11 cellular contexts compared by ENCODE assay signal in genomic region chr1:175599212-175599681, GRCh38.
DNase-seq lines count a peak whose midpoint lies in the region; ATAC-seq and TF ChIP-seq lines count a peak whose summit lies in the region.
"Had no signal": no experiment of that assay in that cellular context is flagged by ENCODE, and none has a peak within 500 bp of the region (broad histone marks: within the 10 kb centered on the region; RNA-seq: fewer than 3 reads in every experiment).

No MANE protein-coding gene starts in this region.

- H3K4me3 Mint-ChIP-seq in glutamatergic neuron (ENCODE audit: unreplicated experiment) (peak overlapping the region; percentile 85), progenitor cell of endocrine pancreas (ENCODE audit: low read depth) (peak overlapping the region; percentile 63), HFFc6 (no peak overlapping the region)
- H3K4me3 Mint-ChIP-seq: activated naive CD4-positive, alpha-beta T cell treated with anti-CD3 and anti-CD28 coated beads, Interleukin-2, amount 50 U/mL, for 24 hours had no signal

- H3K27ac Mint-ChIP-seq in glutamatergic neuron (ENCODE audit: unreplicated experiment) (peak overlapping the region; percentile 24), progenitor cell of endocrine pancreas (no peak overlapping the region), HFFc6 (no peak overlapping the region)
- H3K27ac Mint-ChIP-seq: activated naive CD4-positive, alpha-beta T cell treated with anti-CD3 and anti-CD28 coated beads, Interleukin-2, amount 50 U/mL, for 24 hours had no signal

- H3K36me3 Mint-ChIP-seq in glutamatergic neuron (ENCODE audit: unreplicated experiment) = no peaks in the 10 kb centered on the region
- H3K36me3 Mint-ChIP-seq in progenitor cell of endocrine pancreas (ENCODE audit: insufficient read depth) = no peaks in the 10 kb centered on the region
- H3K36me3 Mint-ChIP-seq in HFFc6 (ENCODE audit: low read depth) = no peaks in the 10 kb centered on the region
- H3K36me3 Mint-ChIP-seq: activated naive CD4-positive, alpha-beta T cell treated with anti-CD3 and anti-CD28 coated beads, Interleukin-2, amount 50 U/mL, for 24 hours had no signal

- TF ChIP-seq CTCF in glutamatergic neuron (IDR thresholded peaks at IDR 0.05; ENCODE audit: partially characterized antibody, unreplicated experiment) = no peak
- no peak for TF ChIP-seq CTCF in progenitor cell of endocrine pancreas (IDR thresholded peaks at IDR 0.05; ENCODE audit: unreplicated experiment)
- no peak for TF ChIP-seq CTCF in HFFc6 (IDR thresholded peaks at IDR 0.05)

- H3K4me1 Mint-ChIP-seq in glutamatergic neuron (ENCODE audit: low read depth, unreplicated experiment) = peaks cover 7% of the 10 kb centered on the region
- peaks cover 2% of the 10 kb centered on the region for H3K4me1 Mint-ChIP-seq in progenitor cell of endocrine pancreas (ENCODE audit: low read depth)
- no peaks in the 10 kb centered on the region for H3K4me1 Mint-ChIP-seq in HFFc6 (ENCODE audit: low read depth)
- H3K4me1 Mint-ChIP-seq: activated naive CD4-positive, alpha-beta T cell treated with anti-CD3 and anti-CD28 coated beads, Interleukin-2, amount 50 U/mL, for 24 hours had no signal

- peak; percentile 26 for ATAC-seq in GM19035 (IDR thresholded peaks at IDR 0.05; ENCODE audit: unreplicated experiment)
- ATAC-seq in HG03342 (IDR thresholded peaks at IDR 0.05; ENCODE audit: unreplicated experiment) = peak; percentile 40

- DNase-seq in glutamatergic neuron = peak; percentile 70
- peak; percentile 14 for DNase-seq in progenitor cell of endocrine pancreas (ENCODE audit: low spot score, unreplicated experiment)
- no peak for DNase-seq in RPMI8226
- no peak for DNase-seq in HFFc6
- no peak for DNase-seq in HK-2 (ENCODE audit: unreplicated experiment)
- DNase-seq in H4 (ENCODE audit: low spot score) = no peak
- DNase-seq: NCI-H1105 treated with DMSO at 0.1 percent for 48 hours, PC-9 had no signal

- H3K9me3 Mint-ChIP-seq in glutamatergic neuron (ENCODE audit: unreplicated experiment) (no peaks in the 10 kb centered on the region), progenitor cell of endocrine pancreas (ENCODE audit: low read depth) (no peaks in the 10 kb centered on the region), HFFc6 (peaks cover 40% of the 10 kb centered on the region)
- H3K9me3 Mint-ChIP-seq: activated naive CD4-positive, alpha-beta T cell treated with anti-CD3 and anti-CD28 coated beads, Interleukin-2, amount 50 U/mL, for 24 hours had no signal

- no peaks in the 10 kb centered on the region for H3K27me3 Mint-ChIP-seq in glutamatergic neuron (ENCODE audit: unreplicated experiment)
- H3K27me3 Mint-ChIP-seq in progenitor cell of endocrine pancreas = peaks cover 54% of the 10 kb centered on the region
- no peaks in the 10 kb centered on the region; the same call in 1 of the 2 replicates for H3K27me3 Mint-ChIP-seq in HFFc6 (ENCODE audit: insufficient read depth)

Comparison
In these comparisons a context has a peak if more than half of its experiments do, and no peak if none do; other contexts are left out.
1. DNase-seq: peak in glutamatergic neuron (single experiment) and progenitor cell of endocrine pancreas (single experiment); none in RPMI8226 (single experiment), HFFc6 (single experiment), HK-2 (single experiment) and H4 (single experiment).